ENCODE assay signal across 2 cellular contexts in the genomic region with DNA sequence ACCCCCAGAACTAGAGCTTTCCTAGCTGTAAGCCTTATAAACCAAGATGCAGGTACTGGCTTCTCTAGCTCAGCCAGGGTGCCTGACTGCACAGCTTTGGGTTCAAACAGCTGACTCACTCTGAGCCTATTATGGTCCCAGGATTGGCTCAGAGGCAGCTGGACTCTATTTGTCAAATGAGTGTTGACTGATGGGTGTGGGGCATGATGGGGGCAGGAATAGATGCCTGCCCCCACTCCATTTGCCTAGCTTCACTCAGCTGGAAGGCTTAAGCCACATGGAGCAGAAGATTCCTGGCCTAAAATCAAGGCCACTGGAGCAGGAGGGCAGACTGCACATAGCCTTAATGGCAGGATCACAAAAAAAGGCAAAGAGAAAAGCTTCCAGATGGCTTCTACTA.
TF ChIP-seq lines count a peak whose summit lies in the region.

No MANE protein-coding gene starts in this region.

TF ChIP-seq in IMR-90, 13 proteins besides CTCF, POLR2A, EP300 and RAD21 (continued from another document):
- TF ChIP-seq SMC3 (IDR thresholded peaks at IDR 0.05; ENCODE audit: low read depth, low read length) = no peak
- no peak for TF ChIP-seq BHLHE40 (IDR thresholded peaks at IDR 0.05; ENCODE audit: low read depth, low read length)
- TF ChIP-seq ELK1 (IDR thresholded peaks at IDR 0.05; ENCODE audit: borderline replicate concordance, low read depth, low read length) = no peak
- no peak for TF ChIP-seq CEBPB (IDR thresholded peaks at IDR 0.05; ENCODE audit: low read depth, low read length)
- TF ChIP-seq FOS (IDR thresholded peaks at IDR 0.05; ENCODE audit: low read depth, low read length) = no peak

TF ChIP-seq in SK-N-SH treated with all-trans-retinoic acid at 6 μM for 48 hours, 23 proteins besides CTCF, POLR2A, EP300 and RAD21 (continued from another document):
- TF ChIP-seq PPARA (CRISPR knock-in tag; IDR thresholded peaks at IDR 0.05; ENCODE audit: borderline replicate concordance) = no peak
- TF ChIP-seq CSDC2 (CRISPR knock-in tag; IDR thresholded peaks at IDR 0.05) = no peak
- no peak for TF ChIP-seq ARNTL (CRISPR knock-in tag; IDR thresholded peaks at IDR 0.05; ENCODE audit: borderline replicate concordance, low read depth)
- TF ChIP-seq ZC3H10 (CRISPR knock-in tag; IDR thresholded peaks at IDR 0.05) = no peak
- TF ChIP-seq, protein P1, sequence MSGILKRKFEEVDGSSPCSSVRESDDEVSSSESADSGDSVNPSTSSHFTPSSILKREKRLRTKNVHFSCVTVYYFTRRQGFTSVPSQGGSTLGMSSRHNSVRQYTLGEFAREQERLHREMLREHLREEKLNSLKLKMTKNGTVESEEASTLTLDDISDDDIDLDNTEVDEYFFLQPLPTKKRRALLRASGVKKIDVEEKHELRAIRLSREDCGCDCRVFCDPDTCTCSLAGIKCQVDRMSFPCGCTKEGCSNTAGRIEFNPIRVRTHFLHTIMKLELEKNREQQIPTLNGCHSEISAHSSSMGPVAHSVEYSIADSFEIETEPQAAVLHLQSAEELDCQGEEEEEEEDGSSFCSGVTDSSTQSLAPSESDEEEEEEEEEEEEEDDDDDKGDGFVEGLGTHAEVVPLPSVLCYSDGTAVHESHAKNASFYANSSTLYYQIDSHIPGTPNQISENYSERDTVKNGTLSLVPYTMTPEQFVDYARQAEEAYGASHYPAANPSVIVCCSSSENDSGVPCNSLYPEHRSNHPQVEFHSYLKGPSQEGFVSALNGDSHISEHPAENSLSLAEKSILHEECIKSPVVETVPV (CRISPR knock-in tag; IDR thresholded peaks at IDR 0.05) = no peak
- TF ChIP-seq, protein P2, sequence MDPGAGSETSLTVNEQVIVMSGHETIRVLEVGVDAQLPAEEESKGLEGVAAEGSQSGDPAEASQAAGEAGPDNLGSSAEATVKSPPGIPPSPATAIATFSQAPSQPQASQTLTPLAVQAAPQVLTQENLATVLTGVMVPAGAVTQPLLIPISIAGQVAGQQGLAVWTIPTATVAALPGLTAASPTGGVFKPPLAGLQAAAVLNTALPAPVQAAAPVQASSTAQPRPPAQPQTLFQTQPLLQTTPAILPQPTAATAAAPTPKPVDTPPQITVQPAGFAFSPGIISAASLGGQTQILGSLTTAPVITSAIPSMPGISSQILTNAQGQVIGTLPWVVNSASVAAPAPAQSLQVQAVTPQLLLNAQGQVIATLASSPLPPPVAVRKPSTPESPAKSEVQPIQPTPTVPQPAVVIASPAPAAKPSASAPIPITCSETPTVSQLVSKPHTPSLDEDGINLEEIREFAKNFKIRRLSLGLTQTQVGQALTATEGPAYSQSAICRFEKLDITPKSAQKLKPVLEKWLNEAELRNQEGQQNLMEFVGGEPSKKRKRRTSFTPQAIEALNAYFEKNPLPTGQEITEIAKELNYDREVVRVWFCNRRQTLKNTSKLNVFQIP (CRISPR knock-in tag; IDR thresholded peaks at IDR 0.05; ENCODE audit: borderline replicate concordance, low read depth) = no peak
- TF ChIP-seq, protein P3, sequence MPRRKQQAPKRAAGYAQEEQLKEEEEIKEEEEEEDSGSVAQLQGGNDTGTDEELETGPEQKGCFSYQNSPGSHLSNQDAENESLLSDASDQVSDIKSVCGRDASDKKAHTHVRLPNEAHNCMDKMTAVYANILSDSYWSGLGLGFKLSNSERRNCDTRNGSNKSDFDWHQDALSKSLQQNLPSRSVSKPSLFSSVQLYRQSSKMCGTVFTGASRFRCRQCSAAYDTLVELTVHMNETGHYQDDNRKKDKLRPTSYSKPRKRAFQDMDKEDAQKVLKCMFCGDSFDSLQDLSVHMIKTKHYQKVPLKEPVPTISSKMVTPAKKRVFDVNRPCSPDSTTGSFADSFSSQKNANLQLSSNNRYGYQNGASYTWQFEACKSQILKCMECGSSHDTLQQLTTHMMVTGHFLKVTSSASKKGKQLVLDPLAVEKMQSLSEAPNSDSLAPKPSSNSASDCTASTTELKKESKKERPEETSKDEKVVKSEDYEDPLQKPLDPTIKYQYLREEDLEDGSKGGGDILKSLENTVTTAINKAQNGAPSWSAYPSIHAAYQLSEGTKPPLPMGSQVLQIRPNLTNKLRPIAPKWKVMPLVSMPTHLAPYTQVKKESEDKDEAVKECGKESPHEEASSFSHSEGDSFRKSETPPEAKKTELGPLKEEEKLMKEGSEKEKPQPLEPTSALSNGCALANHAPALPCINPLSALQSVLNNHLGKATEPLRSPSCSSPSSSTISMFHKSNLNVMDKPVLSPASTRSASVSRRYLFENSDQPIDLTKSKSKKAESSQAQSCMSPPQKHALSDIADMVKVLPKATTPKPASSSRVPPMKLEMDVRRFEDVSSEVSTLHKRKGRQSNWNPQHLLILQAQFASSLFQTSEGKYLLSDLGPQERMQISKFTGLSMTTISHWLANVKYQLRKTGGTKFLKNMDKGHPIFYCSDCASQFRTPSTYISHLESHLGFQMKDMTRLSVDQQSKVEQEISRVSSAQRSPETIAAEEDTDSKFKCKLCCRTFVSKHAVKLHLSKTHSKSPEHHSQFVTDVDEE (CRISPR knock-in tag; IDR thresholded peaks at IDR 0.05) = no peak
- no peak for TF ChIP-seq ESRRG (CRISPR knock-in tag; IDR thresholded peaks at IDR 0.05)
